ENCODE assay signal across 28 cellular contexts in the genomic region with DNA sequence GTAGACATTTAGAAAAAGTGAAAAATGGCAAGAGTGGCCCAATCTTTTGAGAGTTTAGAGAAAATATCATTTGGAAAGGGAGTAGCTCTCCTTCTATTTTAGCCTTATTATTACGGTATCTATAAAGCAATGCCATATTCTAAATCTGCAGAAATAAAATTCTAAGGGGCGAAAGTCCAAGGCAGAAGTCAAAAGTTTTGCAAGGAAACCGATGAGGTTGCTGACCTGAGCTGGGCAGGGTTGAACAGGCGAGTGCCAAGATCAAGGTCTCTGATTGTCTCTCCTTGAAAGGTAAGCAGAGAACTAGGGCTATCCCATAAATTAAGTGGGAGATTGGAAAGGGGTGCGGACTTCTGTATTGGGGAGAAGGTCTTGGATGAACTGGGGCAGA. TPM values are rescaled to one million over a fixed set of nuclear protein-coding genes. Genes with fewer than 3 reads are reported as not detected.
"Had no signal": no experiment of that assay in that cellular context is flagged by ENCODE, and none has a peak within 500 bp of the region (broad histone marks: within the 10 kb centered on the region; RNA-seq: fewer than 3 reads in every experiment).

No MANE protein-coding gene starts in this region.

- H3K9me3 Mint-ChIP-seq: activated B cell treated with CpG ODN at 0.5 μM for 24 hours; activated CD8-positive, alpha-beta T cell treated with anti-CD3 and anti-CD28 coated beads for 36 hours; activated naive CD8-positive, alpha-beta T cell treated with anti-CD3 and anti-CD28 coated beads for 36 hours; immature natural killer cell; mesothelial cell of epicardium had no signal

- ATAC-seq: activated CD8-positive, alpha-beta T cell treated with anti-CD3 and anti-CD28 coated beads for 36 hours; foreskin keratinocyte; heart left ventricle; left lung; naive thymus-derived CD4-positive, alpha-beta T cell; pancreas; sciatic nerve; upper lobe of right lung had no signal

- H3K27ac ChIP-seq: ascending aorta, brain microvascular endothelial cell, esophagus muscularis mucosa, foreskin keratinocyte, heart left ventricle, left lung, pancreas, prostate gland, skin epidermis, stomach, thyroid gland, upper lobe of right lung had no signal

- H3K36me3 ChIP-seq: brain microvascular endothelial cell, heart left ventricle, pancreas, prostate gland, thyroid gland, upper lobe of right lung had no signal

- DNase-seq: activated B cell treated with CpG ODN at 0.5 μM for 24 hours; activated CD4-positive, alpha-beta T cell treated with anti-CD3 and anti-CD28 coated beads, Interleukin-2, amount 50 U/mL, for 1 hour; activated CD8-positive, alpha-beta T cell treated with anti-CD3 and anti-CD28 coated beads for 36 hours; activated naive CD4-positive, alpha-beta T cell; activated naive CD8-positive, alpha-beta T cell treated with anti-CD3 and anti-CD28 coated beads for 36 hours; activated T-cell treated with anti-CD3 and anti-CD28 coated beads, Interleukin-2, amount 50 U/mL, for 48 hours; brain microvascular endothelial cell; central memory CD4-positive, alpha-beta T cell; endodermal cell; foreskin keratinocyte; heart left ventricle; hypothalamus; immature natural killer cell; naive thymus-derived CD4-positive, alpha-beta T cell; pancreas; retina; stimulated activated CD4-positive, alpha-beta T cell treated with anti-CD3 and anti-CD28 coated beads, Interleukin-12 subunit alpha, Interleukin-12 subunit beta, amount 100 ng/mL, for 4 hours; stimulated activated CD4-positive, alpha-beta T cell treated with anti-CD3 and anti-CD28 coated beads, Interleukin-4, amount 100 ng/mL, for 1 hour; stomach; thyroid gland; upper lobe of right lung had no signal

- H3K4me1 ChIP-seq: prostate gland had no signal

- H3K9me3 ChIP-seq: ascending aorta, esophagus muscularis mucosa, heart left ventricle, left lung, pancreas, prostate gland, stomach, thyroid gland, upper lobe of right lung had no signal

- H3K4me1 Mint-ChIP-seq: activated B cell treated with CpG ODN at 0.5 μM for 24 hours had no signal

- H3K27ac Mint-ChIP-seq: activated B cell treated with CpG ODN at 0.5 μM for 24 hours; activated CD8-positive, alpha-beta T cell treated with anti-CD3 and anti-CD28 coated beads for 36 hours; activated naive CD8-positive, alpha-beta T cell treated with anti-CD3 and anti-CD28 coated beads for 36 hours; endodermal cell; mesothelial cell of epicardium had no signal

- H3K4me3 Mint-ChIP-seq: activated B cell treated with CpG ODN at 0.5 μM for 24 hours; activated CD8-positive, alpha-beta T cell treated with anti-CD3 and anti-CD28 coated beads for 36 hours; activated naive CD8-positive, alpha-beta T cell treated with anti-CD3 and anti-CD28 coated beads for 36 hours; endodermal cell; immature natural killer cell; mesothelial cell of epicardium; naive thymus-derived CD4-positive, alpha-beta T cell had no signal

- H3K4me3 ChIP-seq: ascending aorta, esophagus muscularis mucosa, heart left ventricle, left lung, pancreas, prostate gland, skin epidermis, stomach, thyroid gland, upper lobe of right lung had no signal

- H3K27me3 ChIP-seq: ascending aorta, brain microvascular endothelial cell, esophagus muscularis mucosa, foreskin keratinocyte, heart left ventricle, pancreas, stomach, thyroid gland, upper lobe of right lung had no signal

RNA-seq across cellular contexts. Expression of a gene that starts 30.0 kb away (rescaled TPM):
- total RNA-seq: activated B cell treated with CpG ODN at 0.5 μM for 24 hours had no signal
- polyA plus RNA-seq: naive thymus-derived CD4-positive, alpha-beta T cell had no signal
